ENCODE assay signal across 16 cellular contexts in genomic region chr2:216406861-216407260, GRCh38. TPM values are rescaled to one million over a fixed set of nuclear protein-coding genes. Genes with fewer than 3 reads are reported as not detected.
"Had no signal": no experiment of that assay in that cellular context is flagged by ENCODE, and none has a peak within 500 bp of the region (broad histone marks: within the 10 kb centered on the region; RNA-seq: fewer than 3 reads in every experiment).

No MANE protein-coding gene starts in this region.

- ATAC-seq: activated naive CD8-positive, alpha-beta T cell treated with anti-CD3 and anti-CD28 coated beads, Interleukin-2, amount 50 U/mL, for 24 hours; activated T-helper 17 cell treated with anti-CD3 and anti-CD28 coated beads, Interleukin-2, amount 50 U/mL, for 72 hours; heart left ventricle; natural killer cell; stimulated activated memory B cell treated with anti-CD40 and anti-IgM and Interleukin-4, amounts not matched to agents 10 μg/mL and 1 μg/mL and 100 μg/mL, for 72 hours had no signal

- H3K4me3 ChIP-seq: heart left ventricle, thyroid gland had no signal

- H3K27me3 ChIP-seq: thyroid gland had no signal

- H3K36me3 ChIP-seq: heart left ventricle, thyroid gland had no signal

- DNase-seq: activated CD4-positive, CD25-positive, alpha-beta regulatory T cell treated with anti-CD3 and anti-CD28 coated beads, Interleukin-2, amount 50 U/mL, for 72 hours; activated naive CD4-positive, alpha-beta T cell treated with anti-CD3 and anti-CD28 coated beads for 36 hours; activated naive CD8-positive, alpha-beta T cell treated with anti-CD3 and anti-CD28 coated beads, Interleukin-2, amount 50 U/mL, for 24 hours; effector memory CD4-positive, alpha-beta T cell; foreskin melanocyte; heart left ventricle; immature natural killer cell; mesendoderm; natural killer cell; retina; stimulated activated CD4-positive, alpha-beta T cell treated with anti-CD3 and anti-CD28 coated beads, Interleukin-2, amount 100 ng/mL, for 48 hours; thyroid gland had no signal

RNA-seq across cellular contexts. Expression of gene MARCHF4, which starts 34.6 kb away (rescaled TPM):
- total RNA-seq: activated naive CD4-positive, alpha-beta T cell treated with anti-CD3 and anti-CD28 coated beads for 36 hours; activated T-helper 17 cell treated with anti-CD3 and anti-CD28 coated beads, Interleukin-2, amount 50 U/mL, for 72 hours; bronchial epithelial cell; liver; natural killer cell had no signal
